In the genomic region with DNA sequence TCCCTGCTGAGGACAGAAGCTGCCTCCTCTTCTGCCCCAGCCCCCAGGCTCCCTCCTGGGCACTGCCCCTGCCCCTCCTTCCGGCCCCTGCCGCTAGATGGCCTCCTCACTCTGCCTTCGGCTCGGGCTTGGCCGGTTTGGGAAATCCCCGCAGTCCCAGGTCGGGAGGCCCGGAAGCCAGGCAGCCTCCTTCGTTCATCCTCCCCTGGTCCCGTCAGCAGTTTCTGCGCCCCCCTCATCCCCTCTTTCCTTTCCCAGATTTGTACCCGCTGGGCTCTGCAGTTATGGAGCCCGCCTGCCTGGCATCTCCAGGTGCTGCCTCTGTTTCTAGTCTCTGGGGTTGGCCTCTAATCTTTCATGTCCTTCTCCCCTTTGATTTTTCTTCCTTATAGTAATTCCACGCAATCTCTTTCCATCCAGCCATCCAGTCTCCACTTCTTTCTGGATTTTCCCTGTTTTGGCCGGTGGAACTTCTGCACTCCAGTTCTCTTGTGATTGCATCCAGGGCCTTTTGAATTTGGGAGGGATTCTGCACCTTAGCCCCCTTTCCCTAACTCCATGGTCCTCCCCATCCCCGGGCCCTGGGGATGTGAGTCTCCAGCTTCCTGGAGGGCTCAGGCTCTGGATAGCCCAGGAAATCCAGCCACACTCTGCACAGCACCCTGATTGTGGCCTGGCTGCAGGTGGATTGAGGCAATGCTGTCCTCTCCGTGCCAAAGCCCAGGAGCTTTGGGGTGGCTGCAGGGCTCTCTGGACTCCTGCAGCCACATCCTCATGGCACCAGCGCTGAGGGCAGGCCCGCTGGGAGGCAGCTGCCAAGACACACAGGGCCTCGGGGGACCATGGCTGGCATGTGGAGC, we compare ENCODE assay signal across 2 cellular contexts.
TF ChIP-seq lines count a peak whose summit lies in the region.

No MANE protein-coding gene starts in this region.

TF ChIP-seq in GM12878, 131 proteins besides CTCF, POLR2A, EP300 and RAD21 (continued from another document and continues in another):
- TF ChIP-seq, protein P1, sequence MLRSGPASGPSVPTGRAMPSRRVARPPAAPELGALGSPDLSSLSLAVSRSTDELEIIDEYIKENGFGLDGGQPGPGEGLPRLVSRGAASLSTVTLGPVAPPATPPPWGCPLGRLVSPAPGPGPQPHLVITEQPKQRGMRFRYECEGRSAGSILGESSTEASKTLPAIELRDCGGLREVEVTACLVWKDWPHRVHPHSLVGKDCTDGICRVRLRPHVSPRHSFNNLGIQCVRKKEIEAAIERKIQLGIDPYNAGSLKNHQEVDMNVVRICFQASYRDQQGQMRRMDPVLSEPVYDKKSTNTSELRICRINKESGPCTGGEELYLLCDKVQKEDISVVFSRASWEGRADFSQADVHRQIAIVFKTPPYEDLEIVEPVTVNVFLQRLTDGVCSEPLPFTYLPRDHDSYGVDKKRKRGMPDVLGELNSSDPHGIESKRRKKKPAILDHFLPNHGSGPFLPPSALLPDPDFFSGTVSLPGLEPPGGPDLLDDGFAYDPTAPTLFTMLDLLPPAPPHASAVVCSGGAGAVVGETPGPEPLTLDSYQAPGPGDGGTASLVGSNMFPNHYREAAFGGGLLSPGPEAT (IDR thresholded peaks at IDR 0.05; ENCODE audit: low read depth), result 0 out of 2 replicates have a peak, but pooled peaks have one; percentile 49
- no peak for TF ChIP-seq ZZZ3 (IDR thresholded peaks at IDR 0.05; ENCODE audit: control insufficient read depth, insufficient read length, low read depth)
- TF ChIP-seq ASH2L (IDR thresholded peaks at IDR 0.05; ENCODE audit: borderline replicate concordance, low read depth), result no peak
- TF ChIP-seq, protein P2, sequence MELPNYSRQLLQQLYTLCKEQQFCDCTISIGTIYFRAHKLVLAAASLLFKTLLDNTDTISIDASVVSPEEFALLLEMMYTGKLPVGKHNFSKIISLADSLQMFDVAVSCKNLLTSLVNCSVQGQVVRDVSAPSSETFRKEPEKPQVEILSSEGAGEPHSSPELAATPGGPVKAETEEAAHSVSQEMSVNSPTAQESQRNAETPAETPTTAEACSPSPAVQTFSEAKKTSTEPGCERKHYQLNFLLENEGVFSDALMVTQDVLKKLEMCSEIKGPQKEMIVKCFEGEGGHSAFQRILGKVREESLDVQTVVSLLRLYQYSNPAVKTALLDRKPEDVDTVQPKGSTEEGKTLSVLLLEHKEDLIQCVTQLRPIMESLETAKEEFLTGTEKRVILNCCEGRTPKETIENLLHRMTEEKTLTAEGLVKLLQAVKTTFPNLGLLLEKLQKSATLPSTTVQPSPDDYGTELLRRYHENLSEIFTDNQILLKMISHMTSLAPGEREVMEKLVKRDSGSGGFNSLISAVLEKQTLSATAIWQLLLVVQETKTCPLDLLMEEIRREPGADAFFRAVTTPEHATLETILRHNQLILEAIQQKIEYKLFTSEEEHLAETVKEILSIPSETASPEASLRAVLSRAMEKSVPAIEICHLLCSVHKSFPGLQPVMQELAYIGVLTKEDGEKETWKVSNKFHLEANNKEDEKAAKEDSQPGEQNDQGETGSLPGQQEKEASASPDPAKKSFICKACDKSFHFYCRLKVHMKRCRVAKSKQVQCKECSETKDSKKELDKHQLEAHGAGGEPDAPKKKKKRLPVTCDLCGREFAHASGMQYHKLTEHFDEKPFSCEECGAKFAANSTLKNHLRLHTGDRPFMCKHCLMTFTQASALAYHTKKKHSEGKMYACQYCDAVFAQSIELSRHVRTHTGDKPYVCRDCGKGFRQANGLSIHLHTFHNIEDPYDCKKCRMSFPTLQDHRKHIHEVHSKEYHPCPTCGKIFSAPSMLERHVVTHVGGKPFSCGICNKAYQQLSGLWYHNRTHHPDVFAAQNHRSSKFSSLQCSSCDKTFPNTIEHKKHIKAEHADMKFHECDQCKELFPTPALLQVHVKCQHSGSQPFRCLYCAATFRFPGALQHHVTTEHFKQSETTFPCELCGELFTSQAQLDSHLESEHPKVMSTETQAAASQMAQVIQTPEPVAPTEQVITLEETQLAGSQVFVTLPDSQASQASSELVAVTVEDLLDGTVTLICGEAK (IDR thresholded peaks at IDR 0.05; ENCODE audit: borderline replicate concordance), result no peak
- TF ChIP-seq, protein P3, sequence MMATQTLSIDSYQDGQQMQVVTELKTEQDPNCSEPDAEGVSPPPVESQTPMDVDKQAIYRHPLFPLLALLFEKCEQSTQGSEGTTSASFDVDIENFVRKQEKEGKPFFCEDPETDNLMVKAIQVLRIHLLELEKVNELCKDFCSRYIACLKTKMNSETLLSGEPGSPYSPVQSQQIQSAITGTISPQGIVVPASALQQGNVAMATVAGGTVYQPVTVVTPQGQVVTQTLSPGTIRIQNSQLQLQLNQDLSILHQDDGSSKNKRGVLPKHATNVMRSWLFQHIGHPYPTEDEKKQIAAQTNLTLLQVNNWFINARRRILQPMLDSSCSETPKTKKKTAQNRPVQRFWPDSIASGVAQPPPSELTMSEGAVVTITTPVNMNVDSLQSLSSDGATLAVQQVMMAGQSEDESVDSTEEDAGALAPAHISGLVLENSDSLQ (IDR thresholded peaks at IDR 0.05), result no peak
- no peak for TF ChIP-seq WRNIP1 (IDR thresholded peaks at IDR 0.05; ENCODE audit: borderline replicate concordance, low read depth, low read length)
- TF ChIP-seq, protein P4, sequence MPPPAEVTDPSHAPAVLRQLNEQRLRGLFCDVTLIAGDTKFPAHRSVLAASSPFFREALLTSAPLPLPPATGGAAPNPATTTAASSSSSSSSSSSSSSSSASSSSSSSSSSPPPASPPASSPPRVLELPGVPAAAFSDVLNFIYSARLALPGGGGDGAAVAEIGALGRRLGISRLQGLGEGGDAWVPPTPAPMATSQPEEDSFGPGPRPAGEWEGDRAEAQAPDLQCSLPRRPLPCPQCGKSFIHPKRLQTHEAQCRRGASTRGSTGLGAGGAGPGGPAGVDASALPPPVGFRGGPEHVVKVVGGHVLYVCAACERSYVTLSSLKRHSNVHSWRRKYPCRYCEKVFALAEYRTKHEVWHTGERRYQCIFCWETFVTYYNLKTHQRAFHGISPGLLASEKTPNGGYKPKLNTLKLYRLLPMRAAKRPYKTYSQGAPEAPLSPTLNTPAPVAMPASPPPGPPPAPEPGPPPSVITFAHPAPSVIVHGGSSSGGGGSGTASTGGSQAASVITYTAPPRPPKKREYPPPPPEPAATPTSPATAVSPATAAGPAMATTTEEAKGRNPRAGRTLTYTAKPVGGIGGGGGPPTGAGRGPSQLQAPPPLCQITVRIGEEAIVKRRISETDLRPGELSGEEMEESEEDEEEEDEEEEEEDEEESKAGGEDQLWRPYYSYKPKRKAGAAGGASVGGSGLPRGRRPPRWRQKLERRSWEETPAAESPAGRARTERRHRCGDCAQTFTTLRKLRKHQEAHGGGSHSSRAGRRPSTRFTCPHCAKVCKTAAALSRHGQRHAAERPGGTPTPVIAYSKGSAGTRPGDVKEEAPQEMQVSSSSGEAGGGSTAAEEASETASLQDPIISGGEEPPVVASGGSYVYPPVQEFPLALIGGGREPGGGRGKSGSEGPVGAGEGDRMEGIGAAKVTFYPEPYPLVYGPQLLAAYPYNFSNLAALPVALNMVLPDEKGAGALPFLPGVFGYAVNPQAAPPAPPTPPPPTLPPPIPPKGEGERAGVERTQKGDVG (CRISPR knock-in tag; IDR thresholded peaks at IDR 0.05), result no peak
- TF ChIP-seq, protein P5, sequence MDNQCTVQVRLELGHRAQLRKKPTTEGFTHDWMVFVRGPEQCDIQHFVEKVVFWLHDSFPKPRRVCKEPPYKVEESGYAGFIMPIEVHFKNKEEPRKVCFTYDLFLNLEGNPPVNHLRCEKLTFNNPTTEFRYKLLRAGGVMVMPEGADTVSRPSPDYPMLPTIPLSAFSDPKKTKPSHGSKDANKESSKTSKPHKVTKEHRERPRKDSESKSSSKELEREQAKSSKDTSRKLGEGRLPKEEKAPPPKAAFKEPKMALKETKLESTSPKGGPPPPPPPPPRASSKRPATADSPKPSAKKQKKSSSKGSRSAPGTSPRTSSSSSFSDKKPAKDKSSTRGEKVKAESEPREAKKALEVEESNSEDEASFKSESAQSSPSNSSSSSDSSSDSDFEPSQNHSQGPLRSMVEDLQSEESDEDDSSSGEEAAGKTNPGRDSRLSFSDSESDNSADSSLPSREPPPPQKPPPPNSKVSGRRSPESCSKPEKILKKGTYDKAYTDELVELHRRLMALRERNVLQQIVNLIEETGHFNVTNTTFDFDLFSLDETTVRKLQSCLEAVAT (IDR thresholded peaks at IDR 0.05), result no peak

TF ChIP-seq in HepG2, 621 proteins besides CTCF, POLR2A, EP300 and RAD21 (continued from another document and continues in another):
- TF ChIP-seq, protein P6, sequence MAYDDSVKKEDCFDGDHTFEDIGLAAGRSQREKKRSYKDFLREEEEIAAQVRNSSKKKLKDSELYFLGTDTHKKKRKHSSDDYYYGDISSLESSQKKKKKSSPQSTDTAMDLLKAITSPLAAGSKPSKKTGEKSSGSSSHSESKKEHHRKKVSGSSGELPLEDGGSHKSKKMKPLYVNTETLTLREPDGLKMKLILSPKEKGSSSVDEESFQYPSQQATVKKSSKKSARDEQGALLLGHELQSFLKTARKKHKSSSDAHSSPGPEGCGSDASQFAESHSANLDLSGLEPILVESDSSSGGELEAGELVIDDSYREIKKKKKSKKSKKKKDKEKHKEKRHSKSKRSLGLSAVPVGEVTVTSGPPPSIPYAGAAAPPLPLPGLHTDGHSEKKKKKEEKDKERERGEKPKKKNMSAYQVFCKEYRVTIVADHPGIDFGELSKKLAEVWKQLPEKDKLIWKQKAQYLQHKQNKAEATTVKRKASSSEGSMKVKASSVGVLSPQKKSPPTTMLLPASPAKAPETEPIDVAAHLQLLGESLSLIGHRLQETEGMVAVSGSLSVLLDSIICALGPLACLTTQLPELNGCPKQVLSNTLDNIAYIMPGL (CRISPR knock-in tag; IDR thresholded peaks at IDR 0.05; ENCODE audit: borderline replicate concordance in 1 of 2, low read depth in 1 of 2), result 0 out of 4 replicates have a peak, but pooled peaks of 1 of the 2 experiments have one; percentile 41
- TF ChIP-seq, protein P7, sequence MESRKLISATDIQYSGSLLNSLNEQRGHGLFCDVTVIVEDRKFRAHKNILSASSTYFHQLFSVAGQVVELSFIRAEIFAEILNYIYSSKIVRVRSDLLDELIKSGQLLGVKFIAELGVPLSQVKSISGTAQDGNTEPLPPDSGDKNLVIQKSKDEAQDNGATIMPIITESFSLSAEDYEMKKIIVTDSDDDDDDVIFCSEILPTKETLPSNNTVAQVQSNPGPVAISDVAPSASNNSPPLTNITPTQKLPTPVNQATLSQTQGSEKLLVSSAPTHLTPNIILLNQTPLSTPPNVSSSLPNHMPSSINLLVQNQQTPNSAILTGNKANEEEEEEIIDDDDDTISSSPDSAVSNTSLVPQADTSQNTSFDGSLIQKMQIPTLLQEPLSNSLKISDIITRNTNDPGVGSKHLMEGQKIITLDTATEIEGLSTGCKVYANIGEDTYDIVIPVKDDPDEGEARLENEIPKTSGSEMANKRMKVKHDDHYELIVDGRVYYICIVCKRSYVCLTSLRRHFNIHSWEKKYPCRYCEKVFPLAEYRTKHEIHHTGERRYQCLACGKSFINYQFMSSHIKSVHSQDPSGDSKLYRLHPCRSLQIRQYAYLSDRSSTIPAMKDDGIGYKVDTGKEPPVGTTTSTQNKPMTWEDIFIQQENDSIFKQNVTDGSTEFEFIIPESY (CRISPR knock-in tag; IDR thresholded peaks at IDR 0.05), result 0 out of 2 replicates have a peak, but pooled peaks have one; percentile 9
- TF ChIP-seq ZNF292 (CRISPR knock-in tag; IDR thresholded peaks at IDR 0.05; ENCODE audit: borderline replicate concordance, low read depth), result no peak
- peak; percentile 45 for TF ChIP-seq YY1 (IDR thresholded peaks at IDR 0.05; ENCODE audit: insufficient read depth, insufficient replicate concordance, low read depth, low read length)
- no peak for TF ChIP-seq KLF15 (CRISPR knock-in tag; IDR thresholded peaks at IDR 0.05; ENCODE audit: borderline replicate concordance)
- TF ChIP-seq, protein P2 (IDR thresholded peaks at IDR 0.05), result no peak
- TF ChIP-seq, protein P2 (CRISPR knock-in tag; IDR thresholded peaks at IDR 0.05), result no peak
- peak; percentile 48; the same call in 1 of the 2 replicates for TF ChIP-seq GABPB1 (CRISPR knock-in tag; IDR thresholded peaks at IDR 0.05)
- TF ChIP-seq GPN1 (CRISPR knock-in tag; IDR thresholded peaks at IDR 0.05; ENCODE audit: borderline replicate concordance), result no peak
